In genomic region chr1:162818136-162818535, GRCh38 we compare ENCODE assay signal across 12 cellular contexts. TPM values are rescaled to one million over a fixed set of nuclear protein-coding genes. Genes with fewer than 3 reads are reported as not detected.
"Had no signal": no experiment of that assay in that cellular context is flagged by ENCODE, and none has a peak within 500 bp of the region (broad histone marks: within the 10 kb centered on the region; RNA-seq: fewer than 3 reads in every experiment).

No MANE protein-coding gene starts in this region.

RNA-seq across cellular contexts. Expression of gene CCDC190, which starts 42.8 kb away (rescaled TPM):
- total RNA-seq: hepatocyte; kidney epithelial cell; left colon; left lobe of liver; liver; lower leg skin; mesenteric fat pad; mononuclear cell; mucosa of descending colon; naive thymus-derived CD4-positive, alpha-beta T cell had no signal
- polyA plus RNA-seq: hepatocyte; immature natural killer cell; liver; mammary epithelial cell; naive thymus-derived CD4-positive, alpha-beta T cell had no signal
